ENCODE assay signal across 12 cellular contexts in the genomic region with DNA sequence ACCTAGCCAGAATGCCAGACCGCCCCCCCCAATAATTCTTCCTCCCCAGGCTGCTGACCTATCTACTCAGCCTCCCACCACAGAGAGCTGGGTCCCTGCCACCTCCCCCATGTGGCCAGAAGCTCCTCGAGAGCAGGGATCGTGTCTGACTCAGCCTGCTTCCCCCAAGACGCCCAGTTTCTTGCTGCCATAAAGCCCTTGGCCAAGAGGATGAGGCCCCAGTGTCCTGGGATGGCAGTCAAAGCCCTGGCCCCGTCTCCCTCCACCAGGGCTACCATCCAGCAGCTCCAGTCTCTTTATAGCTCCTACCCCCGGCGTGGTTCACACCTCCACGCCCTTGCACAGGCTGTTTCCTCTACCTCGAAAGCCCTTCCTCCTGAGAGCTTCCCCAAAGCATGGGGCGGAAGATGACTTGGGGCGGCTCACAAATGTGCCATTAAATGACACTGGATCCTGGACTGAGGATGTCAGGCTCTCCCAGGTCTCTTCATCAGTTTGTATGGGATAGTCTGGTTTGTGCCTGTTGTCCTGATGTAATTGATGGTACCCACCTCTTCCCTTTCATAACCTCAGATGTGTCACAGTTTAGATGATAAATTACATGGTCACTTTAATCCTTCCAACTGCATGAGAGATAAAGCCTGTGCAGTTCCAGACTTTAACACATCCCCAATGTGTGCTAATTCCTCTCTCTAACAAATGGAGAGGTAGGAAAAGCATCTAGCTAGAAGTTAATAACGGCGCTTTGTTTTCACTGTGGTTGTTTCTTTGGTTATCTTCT. TPM values are rescaled to one million over a fixed set of nuclear protein-coding genes. Genes with fewer than 3 reads are reported as not detected.
DNase-seq lines count a peak whose midpoint lies in the region; ATAC-seq, FAIRE-seq and TF ChIP-seq lines count a peak whose summit lies in the region.
"Had no signal": no experiment of that assay in that cellular context is flagged by ENCODE, and none has a peak within 500 bp of the region (broad histone marks: within the 10 kb centered on the region; RNA-seq: fewer than 3 reads in every experiment).

No MANE protein-coding gene starts in this region.

- no peaks in the 10 kb centered on the region for H3K9me3 ChIP-seq in cardiac muscle cell (ENCODE audit: low read depth)
- H3K9me3 ChIP-seq in transverse colon: no peaks in the 10 kb centered on the region
- H3K9me3 ChIP-seq: left lung had no signal

- no peak for TF ChIP-seq EP300 in transverse colon (IDR thresholded peaks at IDR 0.05; ENCODE audit: low read depth)

- intact Hi-C loops in Right ventricle myocardium superior (cut with DNase I) (no loop called here), transverse colon (cut with DNase I; ENCODE audit: low total_unique reads) (no loop called here)

- ATAC-seq in Right ventricle myocardium superior (ENCODE audit: poor library complexity): no peak
- peak; percentile 12; the same call in 2 of the 3 replicates for ATAC-seq in SK-N-SH treated with all-trans-retinoic acid at 6 μM for 48 hours
- ATAC-seq in HG03095 (IDR thresholded peaks at IDR 0.05; ENCODE audit: unreplicated experiment): no peak
- ATAC-seq: left lung had no signal

- no peak for TF ChIP-seq CTCF in cardiac muscle cell (IDR thresholded peaks at IDR 0.05; ENCODE audit: low read depth, low read length)
- TF ChIP-seq CTCF in epithelial cell of esophagus (IDR thresholded peaks at IDR 0.05; ENCODE audit: insufficient read depth, low read depth, low read length, missing control alignments): no peak
- TF ChIP-seq CTCF in transverse colon (IDR thresholded peaks at IDR 0.05): no peak

- H3K4me3 ChIP-seq in cardiac muscle cell (no peak overlapping the region), epithelial cell of esophagus (ENCODE audit: low read length) (no peak overlapping the region), transverse colon (no peak overlapping the region)
- H3K4me3 ChIP-seq: left lung had no signal

- FAIRE-seq in GM19239 (lab: Jason Lieb, UNC): no peak
- FAIRE-seq: RCC 7860 had no signal

- peaks cover 95% of the 10 kb centered on the region for H3K4me1 ChIP-seq in cardiac muscle cell (ENCODE audit: low read depth)
- H3K4me1 ChIP-seq in transverse colon: peaks cover 12 to 16% (median 14%) of the 10 kb centered on the region in 4 donors
- H3K4me1 ChIP-seq: left lung had no signal

- in situ Hi-C loops in transverse colon (cut with MboI; ENCODE audit: low pct_ligation_motif_present in 1 of 4, low pct_unique_long_range_greater_than_20kb in 1 of 4, low sequenced_read_pairs in 3 of 4): no loop called here

- H3K27me3 ChIP-seq in cardiac muscle cell: no peaks in the 10 kb centered on the region
- H3K27me3 ChIP-seq in transverse colon: peaks cover 4% of the 10 kb centered on the region

- 50 to 83% methylated on average over 2 to 13 of the region's 13 CpGs for WGBS in transverse colon (ENCODE audit: low coverage in 1 of 2), 2 donors

- H3K36me3 ChIP-seq in cardiac muscle cell: no peaks in the 10 kb centered on the region
- no peaks in the 10 kb centered on the region for H3K36me3 ChIP-seq in transverse colon
- H3K36me3 ChIP-seq: left lung had no signal

- TF ChIP-seq POLR2A in transverse colon (IDR thresholded peaks at IDR 0.05): no peak

- peak in 1 of 2 donors; percentile 73 for DNase-seq in cardiac muscle cell (ENCODE audit: low read depth in 1 of 2, low spot score in 1 of 2)
- no peak for DNase-seq in Right ventricle myocardium superior
- DNase-seq in epithelial cell of esophagus (ENCODE audit: low read depth): peak; percentile 14
- DNase-seq in transverse colon: peak; percentile 35
- no peak for DNase-seq in middle frontal gyrus (ENCODE audit: extremely low spot score, low spot score)
- DNase-seq in GM19239 (ENCODE audit: insufficient read length, low spot score): no peak
- DNase-seq: COR-L47; effector memory CD4-positive, alpha-beta T cell had no signal

- peak overlapping the region; percentile 85 for H3K27ac ChIP-seq in cardiac muscle cell
- no peak overlapping the region for H3K27ac ChIP-seq in transverse colon
- H3K27ac ChIP-seq: left lung had no signal

TF ChIP-seq in SK-N-SH treated with all-trans-retinoic acid at 6 μM for 48 hours, 23 proteins besides CTCF, POLR2A, EP300 and RAD21:
- TF ChIP-seq BACH2 (CRISPR knock-in tag; IDR thresholded peaks at IDR 0.05; ENCODE audit: borderline replicate concordance) (no peak), ZNF565 (CRISPR knock-in tag; conservative IDR thresholded peaks at IDR 0.05; ENCODE audit: low read depth) (no peak), ARNTL (CRISPR knock-in tag; IDR thresholded peaks at IDR 0.05; ENCODE audit: borderline replicate concordance, low read depth) (no peak), ZC3H10 (CRISPR knock-in tag; IDR thresholded peaks at IDR 0.05) (no peak)
- TF ChIP-seq, protein P1, sequence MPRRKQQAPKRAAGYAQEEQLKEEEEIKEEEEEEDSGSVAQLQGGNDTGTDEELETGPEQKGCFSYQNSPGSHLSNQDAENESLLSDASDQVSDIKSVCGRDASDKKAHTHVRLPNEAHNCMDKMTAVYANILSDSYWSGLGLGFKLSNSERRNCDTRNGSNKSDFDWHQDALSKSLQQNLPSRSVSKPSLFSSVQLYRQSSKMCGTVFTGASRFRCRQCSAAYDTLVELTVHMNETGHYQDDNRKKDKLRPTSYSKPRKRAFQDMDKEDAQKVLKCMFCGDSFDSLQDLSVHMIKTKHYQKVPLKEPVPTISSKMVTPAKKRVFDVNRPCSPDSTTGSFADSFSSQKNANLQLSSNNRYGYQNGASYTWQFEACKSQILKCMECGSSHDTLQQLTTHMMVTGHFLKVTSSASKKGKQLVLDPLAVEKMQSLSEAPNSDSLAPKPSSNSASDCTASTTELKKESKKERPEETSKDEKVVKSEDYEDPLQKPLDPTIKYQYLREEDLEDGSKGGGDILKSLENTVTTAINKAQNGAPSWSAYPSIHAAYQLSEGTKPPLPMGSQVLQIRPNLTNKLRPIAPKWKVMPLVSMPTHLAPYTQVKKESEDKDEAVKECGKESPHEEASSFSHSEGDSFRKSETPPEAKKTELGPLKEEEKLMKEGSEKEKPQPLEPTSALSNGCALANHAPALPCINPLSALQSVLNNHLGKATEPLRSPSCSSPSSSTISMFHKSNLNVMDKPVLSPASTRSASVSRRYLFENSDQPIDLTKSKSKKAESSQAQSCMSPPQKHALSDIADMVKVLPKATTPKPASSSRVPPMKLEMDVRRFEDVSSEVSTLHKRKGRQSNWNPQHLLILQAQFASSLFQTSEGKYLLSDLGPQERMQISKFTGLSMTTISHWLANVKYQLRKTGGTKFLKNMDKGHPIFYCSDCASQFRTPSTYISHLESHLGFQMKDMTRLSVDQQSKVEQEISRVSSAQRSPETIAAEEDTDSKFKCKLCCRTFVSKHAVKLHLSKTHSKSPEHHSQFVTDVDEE (CRISPR knock-in tag; IDR thresholded peaks at IDR 0.05): no peak
- TF ChIP-seq, protein P2, sequence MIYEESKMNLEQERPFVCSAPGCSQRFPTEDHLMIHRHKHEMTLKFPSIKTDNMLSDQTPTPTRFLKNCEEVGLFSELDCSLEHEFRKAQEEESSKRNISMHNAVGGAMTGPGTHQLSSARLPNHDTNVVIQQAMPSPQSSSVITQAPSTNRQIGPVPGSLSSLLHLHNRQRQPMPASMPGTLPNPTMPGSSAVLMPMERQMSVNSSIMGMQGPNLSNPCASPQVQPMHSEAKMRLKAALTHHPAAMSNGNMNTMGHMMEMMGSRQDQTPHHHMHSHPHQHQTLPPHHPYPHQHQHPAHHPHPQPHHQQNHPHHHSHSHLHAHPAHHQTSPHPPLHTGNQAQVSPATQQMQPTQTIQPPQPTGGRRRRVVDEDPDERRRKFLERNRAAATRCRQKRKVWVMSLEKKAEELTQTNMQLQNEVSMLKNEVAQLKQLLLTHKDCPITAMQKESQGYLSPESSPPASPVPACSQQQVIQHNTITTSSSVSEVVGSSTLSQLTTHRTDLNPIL (CRISPR knock-in tag; IDR thresholded peaks at IDR 0.05; ENCODE audit: low read depth): no peak
- TF ChIP-seq, protein P3, sequence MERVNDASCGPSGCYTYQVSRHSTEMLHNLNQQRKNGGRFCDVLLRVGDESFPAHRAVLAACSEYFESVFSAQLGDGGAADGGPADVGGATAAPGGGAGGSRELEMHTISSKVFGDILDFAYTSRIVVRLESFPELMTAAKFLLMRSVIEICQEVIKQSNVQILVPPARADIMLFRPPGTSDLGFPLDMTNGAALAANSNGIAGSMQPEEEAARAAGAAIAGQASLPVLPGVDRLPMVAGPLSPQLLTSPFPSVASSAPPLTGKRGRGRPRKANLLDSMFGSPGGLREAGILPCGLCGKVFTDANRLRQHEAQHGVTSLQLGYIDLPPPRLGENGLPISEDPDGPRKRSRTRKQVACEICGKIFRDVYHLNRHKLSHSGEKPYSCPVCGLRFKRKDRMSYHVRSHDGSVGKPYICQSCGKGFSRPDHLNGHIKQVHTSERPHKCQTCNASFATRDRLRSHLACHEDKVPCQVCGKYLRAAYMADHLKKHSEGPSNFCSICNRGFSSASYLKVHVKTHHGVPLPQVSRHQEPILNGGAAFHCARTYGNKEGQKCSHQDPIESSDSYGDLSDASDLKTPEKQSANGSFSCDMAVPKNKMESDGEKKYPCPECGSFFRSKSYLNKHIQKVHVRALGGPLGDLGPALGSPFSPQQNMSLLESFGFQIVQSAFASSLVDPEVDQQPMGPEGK (CRISPR knock-in tag; IDR thresholded peaks at IDR 0.05; ENCODE audit: borderline replicate concordance): no peak
TF ChIP-seq in SK-N-SH treated with all-trans-retinoic acid at 6 μM for 48 hours: peak in this region for 0.

RNA-seq across cellular contexts. Expression of a gene that starts 13.1 kb away (rescaled TPM):
- total RNA-seq in cardiac muscle cell: 203 and 309 TPM in 2 replicates
- 95.0 and 109 TPM in 2 replicates for polyA plus RNA-seq in cardiac muscle cell
- total RNA-seq in Right ventricle myocardium superior: 14.7 TPM
- total RNA-seq in transverse colon: 1 to 10 TPM in 2 of 4 donors, under 1 TPM in 1, not detected in 1; 0.55 to 4.2 (median 1.1) TPM

RNA-seq across cellular contexts. Expression of a gene that starts 47.2 kb away (rescaled TPM):
- total RNA-seq in cardiac muscle cell: 75.8 and 120 TPM in 2 replicates
- polyA plus RNA-seq in cardiac muscle cell: 67.7 and 119 TPM in 2 replicates
- 10.9 TPM for total RNA-seq in Right ventricle myocardium superior
- 100 to 1,000 TPM in 1 of 4 donors, 10 to 100 TPM in 3; 14.3 to 135 (median 40.1) TPM for total RNA-seq in transverse colon

Comparison
In these comparisons a context has a peak if more than half of its experiments do, and no peak if none do; other contexts are left out.
1. RNA of a gene that starts 13.1 kb away (total RNA-seq): 203 to 309 TPM in cardiac muscle cell; 14.7 TPM in Right ventricle myocardium superior (single experiment) and 0.55 to 4.2 TPM in transverse colon; every median in the first group is over 10 times any median in the second.
2. DNase-seq: peak in epithelial cell of esophagus (single experiment) and transverse colon (single experiment); none in Right ventricle myocardium superior (single experiment), middle frontal gyrus (single experiment) and GM19239 (single experiment).